Comparison of ENCODE assay signal across 23 cellular contexts in the genomic region with DNA sequence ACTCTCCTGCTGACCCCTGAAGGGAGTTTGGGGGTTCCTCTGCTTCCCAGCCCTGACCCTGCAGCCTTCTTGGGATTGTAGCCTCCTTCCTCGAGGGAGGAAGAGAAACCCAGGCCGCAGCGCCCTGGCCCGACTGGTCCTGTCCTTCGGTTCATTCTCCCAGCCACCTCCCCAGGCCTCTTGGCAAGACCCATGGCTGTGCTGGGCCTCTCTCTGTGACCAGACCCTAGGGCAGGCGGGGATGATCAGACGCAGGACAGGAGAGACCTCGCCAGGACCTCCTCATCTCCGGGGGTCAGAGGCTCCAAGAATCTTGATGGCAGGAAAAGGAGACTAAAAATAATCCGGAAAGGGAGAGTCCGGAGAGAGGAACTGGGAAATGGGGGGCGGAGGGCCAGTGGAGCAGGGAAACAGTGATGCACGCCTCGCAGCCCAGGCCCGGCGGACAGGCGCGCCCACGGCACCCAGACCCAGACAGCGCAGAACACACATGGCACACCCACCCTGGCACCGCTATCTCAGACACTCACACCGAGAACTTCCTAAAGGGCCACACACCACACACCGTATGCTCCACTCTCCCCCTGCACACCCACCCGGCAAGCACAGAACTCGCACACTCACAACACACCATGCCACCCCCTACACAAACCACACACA. TPM values are rescaled to one million over a fixed set of nuclear protein-coding genes. Genes with fewer than 3 reads are reported as not detected.
DNase-seq lines count a peak whose midpoint lies in the region; ATAC-seq and TF ChIP-seq lines count a peak whose summit lies in the region.
"Had no signal": no experiment of that assay in that cellular context is flagged by ENCODE, and none has a peak within 500 bp of the region (broad histone marks: within the 10 kb centered on the region; RNA-seq: fewer than 3 reads in every experiment).

No MANE protein-coding gene starts in this region.

- no peak for TF ChIP-seq CTCF in breast epithelium (IDR thresholded peaks at IDR 0.05)
- TF ChIP-seq CTCF in MCF 10A (IDR thresholded peaks at IDR 0.05; ENCODE audit: unreplicated experiment) = no peak
- no peak for TF ChIP-seq CTCF in right atrium auricular region (IDR thresholded peaks at IDR 0.05)

- CTCF ChIA-PET in MCF 10A (lab: Yijun Ruan, JAX) = no interaction called here

- H3K4me3 ChIP-seq in breast epithelium (peak overlapping the region; percentile 24 to 52 (median 25)), right atrium auricular region (peak overlapping the region; percentile 33 to 38), rectal smooth muscle tissue (ENCODE audit: low read length) (no peak overlapping the region)
- H3K4me3 ChIP-seq: GM23248, thyroid gland had no signal

- DNase-seq in breast epithelium (ENCODE audit: low spot score in 2 of 2) = no peak
- DNase-seq in MCF 10A (ENCODE audit: unreplicated experiment) = no peak
- no peak for DNase-seq in right atrium auricular region (ENCODE audit: low spot score)
- no peak for DNase-seq in NCI-H146 (lab: John Stamatoyannopoulos, UW)
- DNase-seq in stimulated activated naive B cell treated with anti-CD40 and anti-IgM and Interleukin-4, amounts not matched to agents 10 μg/mL and 1 μg/mL and 100 μg/mL, for 72 hours = no peak
- DNase-seq: 8988T; activated CD4-positive, alpha-beta T cell treated with anti-CD3 and anti-CD28 coated beads for 4 hours; activated naive CD8-positive, alpha-beta T cell treated with anti-CD3 and anti-CD28 coated beads, Interleukin-2, amount 50 U/mL, for 24 hours; BE2C; brain microvascular endothelial cell; GM23248; natural killer cell; NCI-H1105; NCI-H69; thyroid gland had no signal

- POLR2A ChIA-PET in MCF 10A (lab: Yijun Ruan, JAX) = no interaction called here

- H3K9me3 ChIP-seq in breast epithelium = no peaks in the 10 kb centered on the region
- H3K9me3 ChIP-seq in right atrium auricular region = no peaks in the 10 kb centered on the region
- H3K9me3 ChIP-seq: BE2C, thyroid gland had no signal

- intact Hi-C loops in breast epithelium (cut with DNase I; ENCODE audit: low total_unique reads) (no loop called here), MCF 10A (cut with micrococcal nuclease) (no loop called here)

- ATAC-seq in GM18519 (IDR thresholded peaks at IDR 0.05; ENCODE audit: low FRiP score, unreplicated experiment) (no peak), GM21367 (IDR thresholded peaks at IDR 0.05; ENCODE audit: unreplicated experiment) (no peak)
- no peak for ATAC-seq in stimulated activated naive B cell treated with anti-CD40 and anti-IgM and Interleukin-4, amounts not matched to agents 10 μg/mL and 1 μg/mL and 100 μg/mL, for 72 hours (replicated peaks)
- ATAC-seq: activated T-helper 17 cell treated with anti-CD3 and anti-CD28 coated beads, Interleukin-2, amount 50 U/mL, for 72 hours; natural killer cell had no signal

- peaks cover 0 to 34% of the 10 kb centered on the region in 2 donors for H3K27me3 ChIP-seq in breast epithelium
- peaks cover 0 to 5% of the 10 kb centered on the region in 2 donors for H3K27me3 ChIP-seq in right atrium auricular region
- peaks cover 21% of the 10 kb centered on the region for H3K27me3 ChIP-seq in rectal smooth muscle tissue (ENCODE audit: control insufficient read depth, insufficient read depth, low read length)
- H3K27me3 ChIP-seq: thyroid gland had no signal

- H3K27ac ChIP-seq in breast epithelium (peak overlapping the region in 1 of 2 donors; percentile 57), right atrium auricular region (peak overlapping the region; percentile 44 to 68), rectal smooth muscle tissue (ENCODE audit: low read depth, low read length) (peak overlapping the region; percentile 45)
- H3K27ac ChIP-seq: brain microvascular endothelial cell, GM23248 had no signal

- TF ChIP-seq POLR2A in breast epithelium (IDR thresholded peaks at IDR 0.05) = no peak

- peaks cover 46% of the 10 kb centered on the region for H3K27me3 Mint-ChIP-seq in MCF 10A (ENCODE audit: insufficient read depth, unreplicated experiment)
- peaks cover 50 to 64% of the 10 kb centered on the region in 2 donors for H3K27me3 Mint-ChIP-seq in stimulated activated naive B cell treated with anti-CD40 and anti-IgM and Interleukin-4, amounts not matched to agents 10 μg/mL and 1 μg/mL and 100 μg/mL, for 72 hours

- peaks cover 5% of the 10 kb centered on the region for H3K4me1 Mint-ChIP-seq in MCF 10A (ENCODE audit: insufficient read depth, unreplicated experiment)
- H3K4me1 Mint-ChIP-seq in stimulated activated naive B cell treated with anti-CD40 and anti-IgM and Interleukin-4, amounts not matched to agents 10 μg/mL and 1 μg/mL and 100 μg/mL, for 72 hours = peaks cover 0 to 7% of the 10 kb centered on the region in 2 donors
- H3K4me1 Mint-ChIP-seq: activated naive CD8-positive, alpha-beta T cell treated with anti-CD3 and anti-CD28 coated beads, Interleukin-2, amount 50 U/mL, for 24 hours; activated T-helper 17 cell treated with anti-CD3 and anti-CD28 coated beads, Interleukin-2, amount 50 U/mL, for 72 hours had no signal

- no peak overlapping the region for H3K4me3 Mint-ChIP-seq in MCF 10A (ENCODE audit: unreplicated experiment)
- H3K4me3 Mint-ChIP-seq in stimulated activated naive B cell treated with anti-CD40 and anti-IgM and Interleukin-4, amounts not matched to agents 10 μg/mL and 1 μg/mL and 100 μg/mL, for 72 hours = no peak overlapping the region
- H3K4me3 Mint-ChIP-seq: activated naive CD8-positive, alpha-beta T cell treated with anti-CD3 and anti-CD28 coated beads, Interleukin-2, amount 50 U/mL, for 24 hours; activated T-helper 17 cell treated with anti-CD3 and anti-CD28 coated beads, Interleukin-2, amount 50 U/mL, for 72 hours; dendritic cell treated with granulocyte-macrophage colony-stimulating factor and Interleukin-4, amounts not matched to agents 40 ng/mL and 50 ng/mL, for 4 days; natural killer cell had no signal

- H3K4me1 ChIP-seq in breast epithelium (peaks cover 0 to 4% of the 10 kb centered on the region in 2 donors), right atrium auricular region (peaks cover 0 to 19% of the 10 kb centered on the region in 2 donors), rectal smooth muscle tissue (ENCODE audit: control insufficient read depth, insufficient read depth, low read length) (no peaks in the 10 kb centered on the region)
- H3K4me1 ChIP-seq: BE2C had no signal

- no TSS peak for BruUV-seq in MCF 10A (replicated peaks; lab: Mats Ljungman, UMichigan)

- H3K9me3 Mint-ChIP-seq in MCF 10A (ENCODE audit: unreplicated experiment) = no peaks in the 10 kb centered on the region
- no peaks in the 10 kb centered on the region for H3K9me3 Mint-ChIP-seq in stimulated activated naive B cell treated with anti-CD40 and anti-IgM and Interleukin-4, amounts not matched to agents 10 μg/mL and 1 μg/mL and 100 μg/mL, for 72 hours
- H3K9me3 Mint-ChIP-seq: activated naive CD8-positive, alpha-beta T cell treated with anti-CD3 and anti-CD28 coated beads, Interleukin-2, amount 50 U/mL, for 24 hours; activated T-helper 17 cell treated with anti-CD3 and anti-CD28 coated beads, Interleukin-2, amount 50 U/mL, for 72 hours; dendritic cell treated with granulocyte-macrophage colony-stimulating factor and Interleukin-4, amounts not matched to agents 40 ng/mL and 50 ng/mL, for 4 days; natural killer cell had no signal

- H3K36me3 Mint-ChIP-seq in MCF 10A (ENCODE audit: insufficient read depth, unreplicated experiment) = no peaks in the 10 kb centered on the region
- no peaks in the 10 kb centered on the region for H3K36me3 Mint-ChIP-seq in stimulated activated naive B cell treated with anti-CD40 and anti-IgM and Interleukin-4, amounts not matched to agents 10 μg/mL and 1 μg/mL and 100 μg/mL, for 72 hours
- H3K36me3 Mint-ChIP-seq: natural killer cell had no signal

- H3K36me3 ChIP-seq in breast epithelium (no peaks in the 10 kb centered on the region), right atrium auricular region (no peaks in the 10 kb centered on the region), rectal smooth muscle tissue (ENCODE audit: control insufficient read depth, insufficient read depth, low read length) (no peaks in the 10 kb centered on the region)
- H3K36me3 ChIP-seq: BE2C, brain microvascular endothelial cell, thyroid gland had no signal

- H3K9ac ChIP-seq in rectal smooth muscle tissue (ENCODE audit: low read length) = no peak overlapping the region
- H3K9ac ChIP-seq: GM23248 had no signal

- H3K27ac Mint-ChIP-seq in MCF 10A (ENCODE audit: low read depth, unreplicated experiment) = no peak overlapping the region
- no peak overlapping the region for H3K27ac Mint-ChIP-seq in stimulated activated naive B cell treated with anti-CD40 and anti-IgM and Interleukin-4, amounts not matched to agents 10 μg/mL and 1 μg/mL and 100 μg/mL, for 72 hours
- H3K27ac Mint-ChIP-seq: activated naive CD8-positive, alpha-beta T cell treated with anti-CD3 and anti-CD28 coated beads, Interleukin-2, amount 50 U/mL, for 24 hours; activated T-helper 17 cell treated with anti-CD3 and anti-CD28 coated beads, Interleukin-2, amount 50 U/mL, for 72 hours; dendritic cell treated with granulocyte-macrophage colony-stimulating factor and Interleukin-4, amounts not matched to agents 40 ng/mL and 50 ng/mL, for 4 days; natural killer cell had no signal

RNA-seq across cellular contexts. Expression of a gene that starts 1.2 kb away (rescaled TPM):
- total RNA-seq in breast epithelium (10 to 100 TPM in 2 of 3 donors, 1 to 10 TPM in 1; 2.9 to 75.4 (median 11.5) TPM), MCF 10A (2022) (not detected in 2 replicates), right atrium auricular region (10 to 100 TPM in 1 of 2 donors, 1 to 10 TPM in 1; 5.9 to 18.7 TPM)
- total RNA-seq: activated T-helper 17 cell treated with anti-CD3 and anti-CD28 coated beads, Interleukin-2, amount 50 U/mL, for 72 hours; GM23248; LHCN-M2; natural killer cell had no signal

RNA-seq across cellular contexts. Expression of a gene that starts 16.1 kb away (rescaled TPM):
- total RNA-seq in breast epithelium (1 to 10 TPM in 2 of 3 donors, under 1 TPM in 1; 0.96 to 4.7 (median 3.3) TPM), MCF 10A (2022) (2.2 and 4.0 TPM in 2 replicates), right atrium auricular region (1 to 10 TPM; 1.2 to 1.6 TPM)

RNA-seq across cellular contexts. Expression of a gene that starts 22.8 kb away (rescaled TPM):
- 10 to 100 TPM; 22.1 to 25.2 (median 23.1) TPM for total RNA-seq in breast epithelium
- total RNA-seq in MCF 10A (2022) = 38.6 and 41.8 TPM in 2 replicates
- total RNA-seq in right atrium auricular region = 10 to 100 TPM; 24.1 to 29.9 TPM

RNA-seq across cellular contexts. Expression of a gene that starts 28.4 kb away (rescaled TPM):
- not detected for total RNA-seq in breast epithelium
- total RNA-seq in MCF 10A (2022) = not detected in 2 replicates
- not detected for total RNA-seq in right atrium auricular region
- total RNA-seq: activated T-helper 17 cell treated with anti-CD3 and anti-CD28 coated beads, Interleukin-2, amount 50 U/mL, for 72 hours; GM23248; LHCN-M2; mesenteric fat pad; natural killer cell; posterior vena cava; thyroid gland had no signal
